ENCODE assay signal across 9 cellular contexts in genomic region chr22:19105867-19106802, GRCh38. TPM values are rescaled to one million over a fixed set of nuclear protein-coding genes. Genes with fewer than 3 reads are reported as not detected.
DNase-seq lines count a peak whose midpoint lies in the region; ATAC-seq, FAIRE-seq and TF ChIP-seq lines count a peak whose summit lies in the region.
"Had no signal": no experiment of that assay in that cellular context is flagged by ENCODE, and none has a peak within 500 bp of the region (broad histone marks: within the 10 kb centered on the region; RNA-seq: fewer than 3 reads in every experiment).

No MANE protein-coding gene starts in this region.

- H3F3A ChIP-seq in OCI-LY1 (ENCODE audit: insufficient read depth, low read length) = no peaks in the 10 kb centered on the region

- H3K9me2 ChIP-seq in OCI-LY1 (ENCODE audit: low read depth, low read length) = no peaks in the 10 kb centered on the region

- peaks cover 56% of the 10 kb centered on the region for H3K4me1 ChIP-seq in CD4-positive, alpha-beta memory T cell (ENCODE audit: insufficient read depth, low read length)
- H3K4me1 ChIP-seq in OCI-LY1 (ENCODE audit: insufficient read depth, low read length, severe bottlenecking) (peaks cover 21% of the 10 kb centered on the region), GM12878 (ENCODE audit: control insufficient read depth, insufficient read depth, low read length) (peaks cover 12% of the 10 kb centered on the region)

- peak; percentile 46 to 68 (median 54) for DNase-seq in CD4-positive, alpha-beta memory T cell
- no peak for DNase-seq in GM12878 (ENCODE audit: low read depth, low spot score)
- DNase-seq in natural killer cell treated with Interleukin-12 subunit alpha and Interleukin-12 subunit beta and Interleukin-15 and Interleukin-18, amount 100 ng/mL, for 72 hours (ENCODE audit: low spot score) = no peak
- DNase-seq in SHP77 treated with DMSO at 0.1 percent for 48 hours (lab: John Stamatoyannopoulos, UW) = no peak
- no peak for DNase-seq in NCI-H146 treated with DMSO at 0.1 percent for 48 hours (lab: John Stamatoyannopoulos, UW; ENCODE audit: unreplicated experiment)

- TF ChIP-seq CTCF in OCI-LY1 (IDR thresholded peaks at IDR 0.05; ENCODE audit: low read length) (peak; percentile 72), GM12878 (IDR thresholded peaks at IDR 0.05 in 2 of 3, conservative IDR thresholded peaks at IDR 0.05 in 1 of 3; ENCODE audit: control insufficient read depth in 2 of 3, extremely low read depth in 1 of 3, insufficient read depth in 1 of 3, low read depth in 3 of 3, low read length in 3 of 3) (peak; percentile 34 to 47 (median 43); a peak in 3 of 6 replicates)

- H3K27me3 ChIP-seq in CD4-positive, alpha-beta memory T cell (ENCODE audit: insufficient read depth, low read length) = no peaks in the 10 kb centered on the region
- H3K27me3 ChIP-seq in OCI-LY1 (ENCODE audit: insufficient read depth, low read length) = no peaks in the 10 kb centered on the region
- H3K27me3 ChIP-seq in GM12878 (replicated peaks in 1 of 2; ENCODE audit: control insufficient read depth in 2 of 2, insufficient read depth in 2 of 2, low read length in 1 of 2) = no peaks in the 10 kb centered on the region
- H3K27me3 ChIP-seq: cardiac muscle cell had no signal

- peaks cover 49 to 86% (median 63%) of the 10 kb centered on the region in 4 donors for H3K4me1 Mint-ChIP-seq in CD4-positive, alpha-beta memory T cell
- H3K4me1 Mint-ChIP-seq in natural killer cell treated with Interleukin-12 subunit alpha and Interleukin-12 subunit beta and Interleukin-15 and Interleukin-18, amount 100 ng/mL, for 72 hours (ENCODE audit: low read depth in 2 of 2) = peaks cover 45 to 47% of the 10 kb centered on the region in 2 donors

- intact Hi-C loops in CD4-positive, alpha-beta memory T cell (cut with micrococcal nuclease) = loop anchor here (1.0 kb wide), 2 partner anchors 371 to 524 kb away; no protein-coding TSS in a partner anchor
- intact Hi-C loops in GM12878 (cut with micrococcal nuclease; ENCODE audit: unreplicated experiment) = no loop called here

- peak; percentile 42 for TF ChIP-seq RAD21 in GM12878 (IDR thresholded peaks at IDR 0.05; ENCODE audit: insufficient read depth, low read depth, low read length)

- CTCF ChIA-PET in CD4-positive, alpha-beta memory T cell (lab: Charles Lee; ENCODE audit: partially characterized antibody) = interaction anchor here (1.1 to 2.1 kb wide), 4 partner anchors 11 to 288 kb away, joined by 3 to 10 read pairs (median 6); partner anchors contain the start of genes DGCR2 and ESS2
- CTCF ChIA-PET in GM12878 (lab: Yijun Ruan, JAX) = interaction anchor here (0.6 to 1.0 kb wide), 4 partner anchors 10 to 340 kb away, joined by 3 read pairs; no protein-coding TSS in a partner anchor

- H3K79me2 ChIP-seq in OCI-LY1 (ENCODE audit: insufficient read depth, low read length) (peaks cover 69% of the 10 kb centered on the region), GM12878 (ENCODE audit: control insufficient read depth, insufficient read depth, low read length) (peaks cover 51% of the 10 kb centered on the region)

- H3K36me3 ChIP-seq in CD4-positive, alpha-beta memory T cell (ENCODE audit: insufficient read depth, low read length) = no peaks in the 10 kb centered on the region
- H3K36me3 ChIP-seq in OCI-LY1 (ENCODE audit: insufficient read depth, low read length) (peaks cover 4% of the 10 kb centered on the region; the same call in 1 of the 2 replicates), GM12878 (ENCODE audit: control insufficient read depth in 2 of 2, insufficient read depth in 2 of 2, low read length in 1 of 2) (peaks cover 0 to 5% of the 10 kb centered on the region in 2 experiments; a peak in 1 of 4 replicates)
- H3K36me3 ChIP-seq: cardiac muscle cell had no signal

- H3K9me3 ChIP-seq in CD4-positive, alpha-beta memory T cell (ENCODE audit: control insufficient read depth in 1 of 2, low read length in 2 of 2) = no peaks in the 10 kb centered on the region
- no peaks in the 10 kb centered on the region for H3K9me3 ChIP-seq in OCI-LY1 (ENCODE audit: low read length)
- H3K9me3 ChIP-seq in GM12878 (replicated peaks; ENCODE audit: control insufficient read depth, insufficient read depth, low read length) = no peaks in the 10 kb centered on the region

- H3K36me3 Mint-ChIP-seq in CD4-positive, alpha-beta memory T cell = peaks cover 8 to 12% of the 10 kb centered on the region in 2 donors
- H3K36me3 Mint-ChIP-seq in natural killer cell treated with Interleukin-12 subunit alpha and Interleukin-12 subunit beta and Interleukin-15 and Interleukin-18, amount 100 ng/mL, for 72 hours = no peaks in the 10 kb centered on the region

- H3K27ac ChIP-seq in CD4-positive, alpha-beta memory T cell (ENCODE audit: low read depth, low read length) = peak overlapping the region; percentile 1
- no peak overlapping the region for H3K27ac ChIP-seq in OCI-LY1 (ENCODE audit: low read depth, low read length, poor library complexity, severe bottlenecking)
- no peak overlapping the region for H3K27ac ChIP-seq in GM12878 (ENCODE audit: control insufficient read depth, insufficient read depth)
- H3K27ac ChIP-seq: cardiac muscle cell had no signal

- POLR2A ChIA-PET in CD4-positive, alpha-beta memory T cell (lab: Charles Lee; ENCODE audit: partially characterized antibody) = interaction anchor here (1.8 to 3.5 kb wide), 2 partner anchors 9 to 16 kb away, joined by 5 to 18 read pairs; partner anchors contain the start of gene DGCR2
- POLR2A ChIA-PET in GM12878 (lab: Charles Lee) = no interaction called here

- WGBS in GM12878 (ENCODE audit: insufficient coverage, insufficient replicate concordance, low lambda C conversion rate, missing lambda C conversion rate) = 77% methylated on average over 18 of the region's 18 CpGs

- no peaks in the 10 kb centered on the region for H3K9me3 Mint-ChIP-seq in CD4-positive, alpha-beta memory T cell
- H3K9me3 Mint-ChIP-seq in natural killer cell treated with Interleukin-12 subunit alpha and Interleukin-12 subunit beta and Interleukin-15 and Interleukin-18, amount 100 ng/mL, for 72 hours = no peaks in the 10 kb centered on the region

- H3K4me3 ChIP-seq in CD4-positive, alpha-beta memory T cell (ENCODE audit: low read length in 2 of 2) = no peak overlapping the region
- H3K4me3 ChIP-seq in OCI-LY1 (ENCODE audit: low read depth, low read length, poor library complexity, severe bottlenecking) = no peak overlapping the region
- no peak overlapping the region for H3K4me3 ChIP-seq in GM12878
- H3K4me3 ChIP-seq: cardiac muscle cell had no signal

- TF ChIP-seq POLR2A in GM12878 (IDR thresholded peaks at IDR 0.05; ENCODE audit: low read depth, low read length) = no peak

- H3K27ac Mint-ChIP-seq in CD4-positive, alpha-beta memory T cell = peak overlapping the region; percentile 79 to 99 (median 89)
- H3K27ac Mint-ChIP-seq in natural killer cell treated with Interleukin-12 subunit alpha and Interleukin-12 subunit beta and Interleukin-15 and Interleukin-18, amount 100 ng/mL, for 72 hours = peak overlapping the region; percentile 67 to 71

- SMC1A ChIA-PET in GM12878 (lab: Charles Lee; ENCODE audit: uncharacterized antibody, unreplicated experiment) = interaction anchor here (2.8 kb wide), 1 partner anchor 12 kb away, joined by 14 read pairs; no protein-coding TSS in a partner anchor

- no peaks in the 10 kb centered on the region for H3K27me3 Mint-ChIP-seq in CD4-positive, alpha-beta memory T cell
- no peaks in the 10 kb centered on the region for H3K27me3 Mint-ChIP-seq in natural killer cell treated with Interleukin-12 subunit alpha and Interleukin-12 subunit beta and Interleukin-15 and Interleukin-18, amount 100 ng/mL, for 72 hours

- TF ChIP-seq EP300 in GM12878 (IDR thresholded peaks at IDR 0.05; ENCODE audit: borderline replicate concordance in 1 of 2, control insufficient read depth in 1 of 2, low read depth in 2 of 2, low read length in 2 of 2) = no peak

- in situ Hi-C loops in GM12878 (cut with MboI) = no loop called here

- RAD21 ChIA-PET in GM12878 (lab: Charles Lee; ENCODE audit: unreplicated experiment) = interaction anchor here (1.0 kb wide), 1 partner anchor 13 kb away, joined by 3 read pairs; no protein-coding TSS in a partner anchor

- no peaks in the 10 kb centered on the region for H4K20me1 ChIP-seq in OCI-LY1 (ENCODE audit: insufficient read depth, low read length)
- no peaks in the 10 kb centered on the region; the same call in 1 of the 2 replicates for H4K20me1 ChIP-seq in GM12878 (ENCODE audit: control insufficient read depth, insufficient read depth)

- H3K4me3 Mint-ChIP-seq in CD4-positive, alpha-beta memory T cell = peak overlapping the region in 4 of 8 donors; percentile 1 to 78 (median 56)
- H3K4me3 Mint-ChIP-seq in natural killer cell treated with Interleukin-12 subunit alpha and Interleukin-12 subunit beta and Interleukin-15 and Interleukin-18, amount 100 ng/mL, for 72 hours = no peak overlapping the region

- H2AFZ ChIP-seq in OCI-LY1 (ENCODE audit: low read length) (no peak overlapping the region), GM12878 (ENCODE audit: control insufficient read depth, low read depth, low read length) (no peak overlapping the region)

- H3K9ac ChIP-seq in OCI-LY1 (ENCODE audit: low read length) (no peak overlapping the region), GM12878 (ENCODE audit: control insufficient read depth, insufficient read depth, low read length) (no peak overlapping the region)

- no TSS peak for BruUV-seq in GM12878 (replicated peaks; lab: Mats Ljungman, UMichigan)

- FAIRE-seq in GM12878 (lab: Jason Lieb, UNC) = no peak

- H3K4me2 ChIP-seq in OCI-LY1 (ENCODE audit: low read length) (no peak overlapping the region), GM12878 (ENCODE audit: control insufficient read depth, insufficient read depth) (no peak overlapping the region)

- ATAC-seq in GM12878 = peak; percentile 66
- peak in 1 of 2 donors; percentile 50 for ATAC-seq in natural killer cell treated with Interleukin-12 subunit alpha and Interleukin-12 subunit beta and Interleukin-15 and Interleukin-18, amount 100 ng/mL, for 72 hours
- ATAC-seq in GM21515 (IDR thresholded peaks at IDR 0.05; ENCODE audit: unreplicated experiment) = no peak
- ATAC-seq in GM21529 (IDR thresholded peaks at IDR 0.05; ENCODE audit: unreplicated experiment) = no peak

RNA-seq across cellular contexts. Expression of gene DGCR2, which starts 16.1 kb away (rescaled TPM):
- 10 to 100 TPM; 61.3 to 66.7 TPM for total RNA-seq in CD4-positive, alpha-beta memory T cell
- 10 to 100 TPM; 33.1 to 52.0 TPM for polyA plus RNA-seq in CD4-positive, alpha-beta memory T cell
- total RNA-seq in GM12878 (2013; cell fraction: nucleolus; rRNA removed) = 36.2 and 39.9 TPM in 2 replicates
- total RNA-seq in GM12878 (2014; rRNA removed) = 19.5 and 20.7 TPM in 2 replicates
- total RNA-seq in GM12878 (2014; rRNA removed; fragmentation: Illumina TruSeq; extraction: Trizol) = 7.6 and 10.2 TPM in 2 replicates
- 25.9 and 27.4 TPM in 2 replicates for total RNA-seq in GM12878 (2021)
- 7.8 TPM for polyA plus RNA-seq in GM12878 (2011; ENCODE audit: low read depth)
- 7.2 and 14.5 TPM in 2 replicates for polyA plus RNA-seq in GM12878 (2011; rRNA removed)
- polyA plus RNA-seq in GM12878 (2011; cell fraction: cytosol; rRNA removed) = 20.5 and 24.0 TPM in 2 replicates
- polyA plus RNA-seq in GM12878 (2011; cell fraction: nucleus; rRNA removed) = 20.9 and 26.4 TPM in 2 replicates
- polyA plus RNA-seq in GM12878 (2012) = 12.1 and 14.4 TPM in 2 replicates
- polyA plus RNA-seq in GM12878 (2014; fragmentation: Illumina TruSeq; extraction: Trizol) = 12.0 and 14.5 TPM in 2 replicates
- polyA plus RNA-seq in GM12878 (2014; fragmentation: Nextera tagmentation; extraction: Ambion mirVana) = under 1 TPM; 0.19 to 0.44 TPM
- 17.5 and 18.7 TPM in 2 replicates for polyA plus RNA-seq in GM12878 (2014; rRNA removed)
- polyA plus RNA-seq in GM12878 (2016; fragmentation: Nextera tagmentation; extraction: Ambion mirVana) = 10 to 100 TPM; 24.1 to 28.4 TPM
- polyA minus RNA-seq in GM12878 (2011; rRNA and poly(A)+ RNA removed) = 14.9 and 21.1 TPM in 2 replicates
- 8.4 and 8.5 TPM in 2 replicates for polyA minus RNA-seq in GM12878 (2011; cell fraction: cytosol; rRNA and poly(A)+ RNA removed)
- 9.8 and 16.3 TPM in 2 replicates for polyA minus RNA-seq in GM12878 (2011; cell fraction: nucleus; rRNA and poly(A)+ RNA removed)
- total RNA-seq in natural killer cell treated with Interleukin-12 subunit alpha and Interleukin-12 subunit beta and Interleukin-15 and Interleukin-18, amount 100 ng/mL, for 72 hours = 10 to 100 TPM; 29.6 to 34.6 TPM

RNA-seq across cellular contexts. Expression of gene TSSK2, which starts 25.0 kb away (rescaled TPM):
- not detected for total RNA-seq in CD4-positive, alpha-beta memory T cell
- not detected for polyA plus RNA-seq in CD4-positive, alpha-beta memory T cell
- not detected in 2 replicates for total RNA-seq in GM12878 (2013; cell fraction: nucleolus; rRNA removed)
- total RNA-seq in GM12878 (2014; rRNA removed) (0.17 TPM in 1 of 2 replicates, not detected in the other), GM12878 (2014; rRNA removed; fragmentation: Illumina TruSeq; extraction: Trizol) (not detected in 2 replicates), GM12878 (2021) (not detected in 2 replicates)
- not detected for polyA plus RNA-seq in GM12878 (2011; ENCODE audit: low read depth)
- polyA plus RNA-seq in GM12878 (2011; rRNA removed) (not detected in 2 replicates), GM12878 (2014; fragmentation: Illumina TruSeq; extraction: Trizol) (0.03 TPM in 1 of 2 replicates, not detected in the other), GM12878 (2014; fragmentation: Nextera tagmentation; extraction: Ambion mirVana) (not detected), GM12878 (2014; rRNA removed) (not detected in 2 replicates), GM12878 (2016; fragmentation: Nextera tagmentation; extraction: Ambion mirVana) (not detected)
- polyA plus RNA-seq in GM12878 (2011; cell fraction: cytosol; rRNA removed) = not detected in 2 replicates
- polyA plus RNA-seq in GM12878 (2011; cell fraction: nucleus; rRNA removed) = not detected in 2 replicates
- not detected in 2 replicates for polyA plus RNA-seq in GM12878 (2012)
- polyA minus RNA-seq in GM12878 (2011; rRNA and poly(A)+ RNA removed) = not detected in 2 replicates
- not detected in 2 replicates for polyA minus RNA-seq in GM12878 (2011; cell fraction: cytosol; rRNA and poly(A)+ RNA removed)
- not detected in 2 replicates for polyA minus RNA-seq in GM12878 (2011; cell fraction: nucleus; rRNA and poly(A)+ RNA removed)
- under 1 TPM in 1 of 2 donors, not detected in 1; 0.39 TPM for total RNA-seq in natural killer cell treated with Interleukin-12 subunit alpha and Interleukin-12 subunit beta and Interleukin-15 and Interleukin-18, amount 100 ng/mL, for 72 hours
- total RNA-seq: cardiac muscle cell had no signal
- polyA plus RNA-seq: cardiac muscle cell had no signal

RNA-seq across cellular contexts. Expression of gene ESS2, which starts 38.3 kb away (rescaled TPM):
- 10 to 100 TPM; 16.9 to 17.1 TPM for total RNA-seq in CD4-positive, alpha-beta memory T cell
- polyA plus RNA-seq in CD4-positive, alpha-beta memory T cell = 10 to 100 TPM in 1 of 2 donors, 1 to 10 TPM in 1; 5.5 to 14.2 TPM
- 9.8 and 14.9 TPM in 2 replicates for total RNA-seq in GM12878 (2013; cell fraction: nucleolus; rRNA removed)
- 12.5 and 13.5 TPM in 2 replicates for total RNA-seq in GM12878 (2014; rRNA removed)
- 6.0 and 6.4 TPM in 2 replicates for total RNA-seq in GM12878 (2014; rRNA removed; fragmentation: Illumina TruSeq; extraction: Trizol)
- total RNA-seq in GM12878 (2021) = 17.9 and 18.3 TPM in 2 replicates
- polyA plus RNA-seq in GM12878 (2011; ENCODE audit: low read depth) = 4.2 TPM
- polyA plus RNA-seq in GM12878 (2011; rRNA removed) = 5.7 and 10.2 TPM in 2 replicates
- polyA plus RNA-seq in GM12878 (2011; cell fraction: cytosol; rRNA removed) = 12.9 and 18.4 TPM in 2 replicates
- polyA plus RNA-seq in GM12878 (2011; cell fraction: nucleus; rRNA removed) = 17.2 and 24.5 TPM in 2 replicates
- polyA plus RNA-seq in GM12878 (2012) = 10.5 and 11.6 TPM in 2 replicates
- 0.89 and 6.3 TPM in 2 replicates for polyA plus RNA-seq in GM12878 (2014; fragmentation: Illumina TruSeq; extraction: Trizol)
- polyA plus RNA-seq in GM12878 (2014; fragmentation: Nextera tagmentation; extraction: Ambion mirVana) = 1 to 10 TPM in 1 of 2 experiments, under 1 TPM in 1; 0.14 to 1.0 TPM
- polyA plus RNA-seq in GM12878 (2014; rRNA removed) = 16.2 and 16.9 TPM in 2 replicates
- polyA plus RNA-seq in GM12878 (2016; fragmentation: Nextera tagmentation; extraction: Ambion mirVana) = 10 to 100 TPM; 14.2 to 15.0 TPM
- 2.9 and 7.7 TPM in 2 replicates for polyA minus RNA-seq in GM12878 (2011; rRNA and poly(A)+ RNA removed)
- 5.6 TPM in 2 replicates for polyA minus RNA-seq in GM12878 (2011; cell fraction: cytosol; rRNA and poly(A)+ RNA removed)
- 3.7 and 6.9 TPM in 2 replicates for polyA minus RNA-seq in GM12878 (2011; cell fraction: nucleus; rRNA and poly(A)+ RNA removed)
- 10 to 100 TPM; 30.0 to 38.6 TPM for total RNA-seq in natural killer cell treated with Interleukin-12 subunit alpha and Interleukin-12 subunit beta and Interleukin-15 and Interleukin-18, amount 100 ng/mL, for 72 hours

RNA-seq across cellular contexts. Expression of gene GSC2, which starts 44.0 kb away (rescaled TPM):
- not detected for total RNA-seq in CD4-positive, alpha-beta memory T cell
- polyA plus RNA-seq in CD4-positive, alpha-beta memory T cell = not detected
- total RNA-seq in GM12878 (2013; cell fraction: nucleolus; rRNA removed) = not detected in 2 replicates
- not detected in 2 replicates for total RNA-seq in GM12878 (2014; rRNA removed)
- total RNA-seq in GM12878 (2014; rRNA removed; fragmentation: Illumina TruSeq; extraction: Trizol) = not detected in 2 replicates
- not detected in 2 replicates for total RNA-seq in GM12878 (2021)
- polyA plus RNA-seq in GM12878 (2011; ENCODE audit: low read depth) = not detected
- not detected in 2 replicates for polyA plus RNA-seq in GM12878 (2011; rRNA removed)
- not detected in 2 replicates for polyA plus RNA-seq in GM12878 (2011; cell fraction: cytosol; rRNA removed)
- polyA plus RNA-seq in GM12878 (2011; cell fraction: nucleus; rRNA removed) = not detected in 2 replicates
- polyA plus RNA-seq in GM12878 (2012) = not detected in 2 replicates
- polyA plus RNA-seq in GM12878 (2014; fragmentation: Illumina TruSeq; extraction: Trizol) = not detected in 2 replicates
- not detected for polyA plus RNA-seq in GM12878 (2014; fragmentation: Nextera tagmentation; extraction: Ambion mirVana)
- not detected in 2 replicates for polyA plus RNA-seq in GM12878 (2014; rRNA removed)
- polyA plus RNA-seq in GM12878 (2016; fragmentation: Nextera tagmentation; extraction: Ambion mirVana) = not detected
- polyA minus RNA-seq in GM12878 (2011; rRNA and poly(A)+ RNA removed) = not detected in 2 replicates
- not detected in 2 replicates for polyA minus RNA-seq in GM12878 (2011; cell fraction: cytosol; rRNA and poly(A)+ RNA removed)
- not detected in 2 replicates for polyA minus RNA-seq in GM12878 (2011; cell fraction: nucleus; rRNA and poly(A)+ RNA removed)
- not detected for total RNA-seq in natural killer cell treated with Interleukin-12 subunit alpha and Interleukin-12 subunit beta and Interleukin-15 and Interleukin-18, amount 100 ng/mL, for 72 hours
- total RNA-seq: cardiac muscle cell had no signal
- polyA plus RNA-seq: cardiac muscle cell had no signal

Comparison
In these comparisons a context has a peak if more than half of its experiments do, and no peak if none do; other contexts are left out.
1. DNase-seq: peak in CD4-positive, alpha-beta memory T cell (5 of 5); none in GM12878 (single experiment), natural killer cell treated with Interleukin-12 subunit alpha and Interleukin-12 subunit beta and Interleukin-15 and Interleukin-18, amount 100 ng/mL, for 72 hours (single experiment), SHP77 treated with DMSO at 0.1 percent for 48 hours (single experiment) and NCI-H146 treated with DMSO at 0.1 percent for 48 hours (single experiment).